11 cellular contexts compared by ENCODE assay signal in the genomic region with DNA sequence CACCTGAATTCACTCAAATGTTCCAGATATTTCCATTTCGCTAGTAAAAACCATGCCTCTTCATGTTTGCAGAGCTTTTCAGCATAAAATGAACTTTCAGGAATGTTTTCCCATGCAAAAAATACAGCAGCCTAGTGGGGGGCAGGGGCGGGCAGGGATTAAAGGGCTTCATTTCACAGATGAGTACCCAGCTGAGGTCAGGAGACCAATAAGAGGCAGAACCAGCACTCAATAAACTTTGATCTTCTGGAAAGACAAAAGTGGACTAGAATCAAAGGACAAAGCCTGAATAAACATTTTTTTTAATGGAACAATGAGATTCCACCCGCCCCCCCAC. TPM values are rescaled to one million over a fixed set of nuclear protein-coding genes. Genes with fewer than 3 reads are reported as not detected.
A peak's percentile ranks its signal among the peaks of the same experiment; 100 is the strongest.
DNase-seq lines count a peak whose midpoint lies in the region; ATAC-seq, FAIRE-seq and TF ChIP-seq lines count a peak whose summit lies in the region.
"Had no signal": no experiment of that assay in that cellular context is flagged by ENCODE, and none has a peak within 500 bp of the region (broad histone marks: within the 10 kb centered on the region; RNA-seq: fewer than 3 reads in every experiment).

No MANE protein-coding gene starts in this region.

- H3K79me2 ChIP-seq in neural progenitor cell (ENCODE audit: low read depth), result peaks cover 97% of the 10 kb centered on the region

- H3K4me3 Mint-ChIP-seq in natural killer cell (no peak overlapping the region), neural progenitor cell (peak overlapping the region; percentile 46)
- H3K4me3 Mint-ChIP-seq in natural killer cell treated with Interleukin-12 subunit alpha and Interleukin-12 subunit beta and Interleukin-15 and Interleukin-18, amount 100 ng/mL, for 72 hours, result no peak overlapping the region
- H3K4me3 Mint-ChIP-seq: naive B cell had no signal

- no peak overlapping the region for H3K9ac ChIP-seq in neural progenitor cell

- H3K4me3 ChIP-seq in breast epithelium, result no peak overlapping the region
- no peak overlapping the region for H3K4me3 ChIP-seq in neural progenitor cell

- no peak overlapping the region for H2AFZ ChIP-seq in neural progenitor cell (replicated peaks)

- H3K27me3 Mint-ChIP-seq in natural killer cell (ENCODE audit: low read depth in 2 of 2), result no peaks in the 10 kb centered on the region
- H3K27me3 Mint-ChIP-seq in natural killer cell treated with Interleukin-12 subunit alpha and Interleukin-12 subunit beta and Interleukin-15 and Interleukin-18, amount 100 ng/mL, for 72 hours, result no peaks in the 10 kb centered on the region
- peaks cover 5% of the 10 kb centered on the region for H3K27me3 Mint-ChIP-seq in neural progenitor cell (ENCODE audit: insufficient read depth, low read depth)
- H3K27me3 Mint-ChIP-seq: naive B cell had no signal

- no peak for TF ChIP-seq POLR2A in breast epithelium (IDR thresholded peaks at IDR 0.05)

- H3K4me1 Mint-ChIP-seq in natural killer cell (peaks cover 16 to 39% of the 10 kb centered on the region in 2 donors), neural progenitor cell (peaks cover 75% of the 10 kb centered on the region)
- peaks cover 25 to 35% of the 10 kb centered on the region in 2 donors for H3K4me1 Mint-ChIP-seq in natural killer cell treated with Interleukin-12 subunit alpha and Interleukin-12 subunit beta and Interleukin-15 and Interleukin-18, amount 100 ng/mL, for 72 hours (ENCODE audit: low read depth in 2 of 2)

- no peaks in the 10 kb centered on the region for H3K27me3 ChIP-seq in breast epithelium
- no peaks in the 10 kb centered on the region for H3K27me3 ChIP-seq in neural progenitor cell

- H3K4me2 ChIP-seq in neural progenitor cell, result peak overlapping the region; percentile 61

- H3K27ac Mint-ChIP-seq in natural killer cell (peak overlapping the region; percentile 79 to 86), neural progenitor cell (peak overlapping the region; percentile 82)
- H3K27ac Mint-ChIP-seq in natural killer cell treated with Interleukin-12 subunit alpha and Interleukin-12 subunit beta and Interleukin-15 and Interleukin-18, amount 100 ng/mL, for 72 hours, result no peak overlapping the region
- H3K27ac Mint-ChIP-seq: naive B cell had no signal

- intact Hi-C loops in natural killer cell (cut with micrococcal nuclease) (no loop called here), breast epithelium (cut with DNase I; ENCODE audit: low total_unique reads) (no loop called here)

- H3K36me3 ChIP-seq in breast epithelium (no peaks in the 10 kb centered on the region), neural progenitor cell (no peaks in the 10 kb centered on the region)

- H3K27ac ChIP-seq in breast epithelium (peak overlapping the region; percentile 84 to 86), neural progenitor cell (no peak overlapping the region), substantia nigra (ENCODE audit: low read depth, low read length, poor library complexity, severe bottlenecking) (no peak overlapping the region)

- no peak for FAIRE-seq in D721Med (lab: Jason Lieb, UNC)

- peaks cover 4 to 16% of the 10 kb centered on the region in 2 donors for H3K4me1 ChIP-seq in breast epithelium
- H3K4me1 ChIP-seq in neural progenitor cell, result peaks cover 33% of the 10 kb centered on the region

- ATAC-seq in natural killer cell (no peak), HG03457 (IDR thresholded peaks at IDR 0.05; ENCODE audit: unreplicated experiment) (no peak)
- ATAC-seq in natural killer cell treated with Interleukin-12 subunit alpha and Interleukin-12 subunit beta and Interleukin-15 and Interleukin-18, amount 100 ng/mL, for 72 hours, result no peak

- TF ChIP-seq CTCF in natural killer cell (IDR thresholded peaks at IDR 0.05) (no peak), breast epithelium (IDR thresholded peaks at IDR 0.05) (no peak), neural progenitor cell (IDR thresholded peaks at IDR 0.05) (no peak), D721Med (IDR thresholded peaks at IDR 0.05; ENCODE audit: insufficient read depth, missing control alignments) (no peak)

- DNase-seq in natural killer cell, result no peak
- DNase-seq in natural killer cell treated with Interleukin-12 subunit alpha and Interleukin-12 subunit beta and Interleukin-15 and Interleukin-18, amount 100 ng/mL, for 72 hours (ENCODE audit: low spot score), result no peak
- no peak for DNase-seq in breast epithelium (ENCODE audit: low spot score in 2 of 2)
- DNase-seq in neural progenitor cell (ENCODE audit: low spot score), result peak; percentile 32
- DNase-seq in substantia nigra (lab: John Stamatoyannopoulos, UW), result no peak
- no peak for DNase-seq in NCI-H226
- DNase-seq in D721Med (ENCODE audit: insufficient read length, low spot score), result no peak
- DNase-seq: activated T-cell treated with anti-CD3 and anti-CD28 coated beads, Interleukin-2, amount 50 U/mL, for 4 hours; amniotic stem cell; naive B cell had no signal

- peaks cover 93% of the 10 kb centered on the region for H4K20me1 ChIP-seq in neural progenitor cell (ENCODE audit: low read depth)

- H3K9me3 Mint-ChIP-seq in natural killer cell, result no peaks in the 10 kb centered on the region
- H3K9me3 Mint-ChIP-seq in natural killer cell treated with Interleukin-12 subunit alpha and Interleukin-12 subunit beta and Interleukin-15 and Interleukin-18, amount 100 ng/mL, for 72 hours, result no peaks in the 10 kb centered on the region
- H3K9me3 Mint-ChIP-seq in neural progenitor cell, result peaks cover 3% of the 10 kb centered on the region
- H3K9me3 Mint-ChIP-seq: activated T-cell treated with anti-CD3 and anti-CD28 coated beads, Interleukin-2, amount 50 U/mL, for 4 hours; naive B cell had no signal

- H3F3A ChIP-seq in neural progenitor cell (ENCODE audit: low read depth), result no peaks in the 10 kb centered on the region

- H3K36me3 Mint-ChIP-seq in natural killer cell (no peaks in the 10 kb centered on the region), neural progenitor cell (peaks cover 34% of the 10 kb centered on the region)
- H3K36me3 Mint-ChIP-seq in natural killer cell treated with Interleukin-12 subunit alpha and Interleukin-12 subunit beta and Interleukin-15 and Interleukin-18, amount 100 ng/mL, for 72 hours, result no peaks in the 10 kb centered on the region
- H3K36me3 Mint-ChIP-seq: naive B cell had no signal

- no peaks in the 10 kb centered on the region for H3K9me3 ChIP-seq in breast epithelium
- H3K9me3 ChIP-seq in neural progenitor cell (ENCODE audit: low read depth), result no peaks in the 10 kb centered on the region

RNA-seq across cellular contexts. Expression of gene KLHL25, which starts 8.0 kb away (rescaled TPM):
- total RNA-seq in natural killer cell, result 10 to 100 TPM in 2 of 3 donors, 1 to 10 TPM in 1; 6.5 to 16.2 (median 10.4) TPM
- total RNA-seq in natural killer cell treated with Interleukin-12 subunit alpha and Interleukin-12 subunit beta and Interleukin-15 and Interleukin-18, amount 100 ng/mL, for 72 hours, result 1 to 10 TPM; 4.7 to 8.5 TPM
- 10 to 100 TPM; 10.9 to 21.0 (median 15.1) TPM for total RNA-seq in breast epithelium
- 12.1 and 25.3 TPM in 2 replicates for total RNA-seq in neural progenitor cell (ENCODE audit: low replicate concordance)

Comparison
In these comparisons a context has a peak if more than half of its experiments do, and no peak if none do; other contexts are left out.
1. H3K27ac Mint-ChIP-seq: peak in natural killer cell (2 of 2) and neural progenitor cell (single experiment); none in natural killer cell treated with Interleukin-12 subunit alpha and Interleukin-12 subunit beta and Interleukin-15 and Interleukin-18, amount 100 ng/mL, for 72 hours (0 of 2).
2. H3K27ac ChIP-seq: peak in breast epithelium (2 of 2); none in neural progenitor cell (single experiment) and substantia nigra (single experiment).